ENCODE assay signal across 23 cellular contexts in genomic region chrX:37075892-37076595, GRCh38.
DNase-seq lines count a peak whose midpoint lies in the region; ATAC-seq and TF ChIP-seq lines count a peak whose summit lies in the region.
"Had no signal": no experiment of that assay in that cellular context is flagged by ENCODE, and none has a peak within 500 bp of the region (broad histone marks: within the 10 kb centered on the region; RNA-seq: fewer than 3 reads in every experiment).

No MANE protein-coding gene starts in this region.

- no peaks in the 10 kb centered on the region for H3K4me1 ChIP-seq in gastroesophageal sphincter
- H3K4me1 ChIP-seq: heart left ventricle, lower lobe of right lung, stomach had no signal

- 66 to 94% methylated on average over 3 of the region's 3 CpGs for WGBS in gastroesophageal sphincter (ENCODE audit: low coverage in 1 of 2), 2 donors

- no peak overlapping the region for H3K27ac ChIP-seq in gastroesophageal sphincter
- H3K27ac ChIP-seq: epithelial cell of prostate, heart left ventricle, lower lobe of right lung, RWPE1, stomach had no signal

- TF ChIP-seq POLR2A in gastroesophageal sphincter (IDR thresholded peaks at IDR 0.05), result no peak

- no peaks in the 10 kb centered on the region for H3K36me3 ChIP-seq in gastroesophageal sphincter
- H3K36me3 ChIP-seq: heart left ventricle, lower lobe of right lung, stomach had no signal

- ATAC-seq in GM18870 (IDR thresholded peaks at IDR 0.05; ENCODE audit: unreplicated experiment) (peak; percentile 70), HG02870 (IDR thresholded peaks at IDR 0.05; ENCODE audit: unreplicated experiment) (peak; percentile 87), HG03575 (IDR thresholded peaks at IDR 0.05; ENCODE audit: extremely low read depth, insufficient number of reproducible peaks, low FRiP score, unreplicated experiment) (peak; percentile 52), Right ventricle myocardium inferior (no peak), gastroesophageal sphincter (no peak)
- ATAC-seq: activated CD8-positive, alpha-beta T cell treated with anti-CD3 and anti-CD28 coated beads, Interleukin-2, amount 10 ng/mL, durations not matched to agents 7 days and 5 days; heart left ventricle; lower lobe of right lung; mucosa of descending colon; natural killer cell treated with Interleukin-12 subunit alpha and Interleukin-12 subunit beta and Interleukin-15 and Interleukin-18, amount 100 ng/mL, for 72 hours had no signal

- DNase-seq in CD1c-positive myeloid dendritic cell (ENCODE audit: extremely low spot score) (peak; percentile 1), Right ventricle myocardium inferior (ENCODE audit: missing footprints) (no peak), NCI-H187 (lab: John Stamatoyannopoulos, UW) (no peak), NCI-H2196 treated with DMSO at 0.1 percent for 48 hours (lab: John Stamatoyannopoulos, UW; ENCODE audit: unreplicated experiment) (no peak)
- DNase-seq: activated CD8-positive, alpha-beta T cell treated with anti-CD3 and anti-CD28 coated beads, Interleukin-2, amount 10 ng/mL, durations not matched to agents 7 days and 5 days; CD4-positive, CD25-positive, alpha-beta regulatory T cell; effector CD8-positive, alpha-beta T cell; H7; heart left ventricle; lower lobe of right lung; mucosa of descending colon; NCI-H1092 treated with DMSO at 0.1 percent for 48 hours; NCI-H1930; NCI-H526 treated with DMSO at 0.1 percent for 48 hours; stomach; trophoblast cell had no signal

- H3K4me3 ChIP-seq in gastroesophageal sphincter, result no peak overlapping the region
- H3K4me3 ChIP-seq: heart left ventricle, lower lobe of right lung, mucosa of descending colon, stomach had no signal

- TF ChIP-seq EP300 in gastroesophageal sphincter (IDR thresholded peaks at IDR 0.05), result no peak

- no peaks in the 10 kb centered on the region for H3K27me3 ChIP-seq in gastroesophageal sphincter
- H3K27me3 ChIP-seq: stomach had no signal

- no peaks in the 10 kb centered on the region for H3K9me3 ChIP-seq in gastroesophageal sphincter
- H3K9me3 ChIP-seq: heart left ventricle, lower lobe of right lung, mucosa of descending colon had no signal

- intact Hi-C loops in Right ventricle myocardium inferior (cut with DNase I), result no loop called here

- TF ChIP-seq CTCF in gastroesophageal sphincter (IDR thresholded peaks at IDR 0.05), result no peak

Comparison
In these comparisons a context has a peak if more than half of its experiments do, and no peak if none do; other contexts are left out.
1. ATAC-seq: peak in GM18870 (single experiment), HG02870 (single experiment) and HG03575 (single experiment); none in Right ventricle myocardium inferior (single experiment) and gastroesophageal sphincter (single experiment).